In genomic region chr6:44415424-44415823, GRCh38 we compare ENCODE assay signal across 18 cellular contexts. TPM values are rescaled to one million over a fixed set of nuclear protein-coding genes. Genes with fewer than 3 reads are reported as not detected.
DNase-seq lines count a peak whose midpoint lies in the region; ATAC-seq, FAIRE-seq and TF ChIP-seq lines count a peak whose summit lies in the region.
"Had no signal": no experiment of that assay in that cellular context is flagged by ENCODE, and none has a peak within 500 bp of the region (broad histone marks: within the 10 kb centered on the region; RNA-seq: fewer than 3 reads in every experiment).

No MANE protein-coding gene starts in this region.

- H2AK5ac ChIP-seq in neuronal stem cell (ENCODE audit: low read depth, low read length): no peak overlapping the region

- peaks cover 49% of the 10 kb centered on the region for H3K36me3 Mint-ChIP-seq in Calu3 (ENCODE audit: insufficient read depth, unreplicated experiment)
- H3K36me3 Mint-ChIP-seq in endodermal cell (ENCODE audit: low read depth): peaks cover 66% of the 10 kb centered on the region

- H2BK12ac ChIP-seq in neuronal stem cell (ENCODE audit: low read length): no peak overlapping the region

- H3K14ac ChIP-seq in neuronal stem cell (ENCODE audit: low read length): no peak overlapping the region

- TF ChIP-seq CTCF in Calu3 (IDR thresholded peaks at IDR 0.05; ENCODE audit: unreplicated experiment) (no peak), HCT116 (IDR thresholded peaks at IDR 0.05 in 2 of 3, conservative IDR thresholded peaks at IDR 0.05 in 1 of 3; ENCODE audit: borderline replicate concordance in 1 of 3, insufficient read depth in 1 of 3, low read depth in 2 of 3, low read length in 2 of 3) (peak in 2 of 3 experiments; percentile 7 to 18; a peak in 1 of 6 replicates), endodermal cell (conservative IDR thresholded peaks at IDR 0.05) (peak; percentile 48), kidney (IDR thresholded peaks at IDR 0.05; ENCODE audit: borderline replicate concordance, extremely low read depth, insufficient read depth) (no peak)

- WGBS in endodermal cell (ENCODE audit: insufficient coverage in 1 of 2, insufficient read length in 1 of 2), 2 experiments: 83 to 100% methylated on average over 2 of the region's 2 CpGs
- WGBS in neuronal stem cell (ENCODE audit: extremely low coverage in 2 of 2, insufficient read length in 2 of 2, insufficient replicate concordance in 1 of 2), 2 donors: no CpG with 5 or more reads among the region's 2 CpGs

- FAIRE-seq in kidney (lab: Jason Lieb, UNC): no peak
- FAIRE-seq: frontal cortex, GM18507 had no signal

- H3K27ac ChIP-seq in HCT116 (ENCODE audit: low read depth, low read length) (no peak overlapping the region), endodermal cell (ENCODE audit: low read depth, low read length) (no peak overlapping the region), neuronal stem cell (replicated peaks; ENCODE audit: low read length) (no peak overlapping the region), kidney (ENCODE audit: low read depth in 2 of 2, low read length in 2 of 2) (no peak overlapping the region)
- H3K27ac ChIP-seq: neural progenitor cell, right atrium auricular region had no signal

- no peak for TF ChIP-seq POLR2A in HCT116 (IDR thresholded peaks at IDR 0.05; ENCODE audit: borderline replicate concordance, extremely low read depth, insufficient read depth, insufficient read length)

- H2AFZ ChIP-seq in HCT116 (ENCODE audit: low read depth, low read length, poor library complexity, severe bottlenecking): no peak overlapping the region
- H2AFZ ChIP-seq in neuronal stem cell (ENCODE audit: low read length): no peak overlapping the region
- H2AFZ ChIP-seq: neural progenitor cell had no signal

- H2BK15ac ChIP-seq in neuronal stem cell (ENCODE audit: low read length): no peak overlapping the region

- H2BK120ac ChIP-seq in neuronal stem cell (ENCODE audit: low read depth, low read length): no peak overlapping the region

- H3K9me3 Mint-ChIP-seq in Calu3 (ENCODE audit: low read depth, unreplicated experiment) (no peaks in the 10 kb centered on the region), endodermal cell (no peaks in the 10 kb centered on the region)
- H3K9me3 Mint-ChIP-seq: HFFc6, neural progenitor cell had no signal

- TF ChIP-seq RAD21 in HCT116 (IDR thresholded peaks at IDR 0.05; ENCODE audit: low read depth): no peak

- no peak overlapping the region for H3K4me3 ChIP-seq in HCT116 (replicated peaks in 1 of 2; ENCODE audit: low read depth in 1 of 2, low read length in 2 of 2)
- H3K4me3 ChIP-seq in endodermal cell (ENCODE audit: low read length): no peak overlapping the region
- no peak overlapping the region for H3K4me3 ChIP-seq in neuronal stem cell (ENCODE audit: low read length in 2 of 2)
- H3K4me3 ChIP-seq in kidney (ENCODE audit: low read length in 2 of 2): no peak overlapping the region
- H3K4me3 ChIP-seq: neural progenitor cell, right atrium auricular region had no signal

- H3K36me3 ChIP-seq in HCT116 (ENCODE audit: control insufficient read depth in 1 of 2, insufficient read depth in 2 of 2, low read length in 2 of 2) (peaks cover 8 to 24% of the 10 kb centered on the region in 2 experiments; a peak in 3 of 4 replicates), endodermal cell (ENCODE audit: control insufficient read depth, insufficient read depth, low read length) (peaks cover 72% of the 10 kb centered on the region), neuronal stem cell (replicated peaks in 1 of 2; ENCODE audit: control insufficient read depth in 2 of 2, insufficient read depth in 2 of 2, low read length in 2 of 2) (peaks cover 23 to 88% of the 10 kb centered on the region in 2 donors), kidney (ENCODE audit: control insufficient read depth in 1 of 2, insufficient read depth in 2 of 2, low read length in 2 of 2) (peaks cover 18 to 34% of the 10 kb centered on the region in 2 donors)

- intact Hi-C loops in Calu3 (cut with micrococcal nuclease; ENCODE audit: unreplicated experiment) (no loop called here), HCT116 (cut with micrococcal nuclease) (no loop called here), kidney (cut with DNase I) (no loop called here), posterior vena cava (cut with DNase I) (no loop called here)

- POLR2A ChIA-PET in HCT116 (lab: Charles Lee): no interaction called here

- RAD21 ChIA-PET in HCT116 (lab: Charles Lee; ENCODE audit: low non-redundant PET in 1 of 2, low total read pairs in 2 of 2, uncharacterized antibody in 2 of 2, unreplicated experiment in 2 of 2): no interaction called here

- H3K18ac ChIP-seq in neuronal stem cell (ENCODE audit: low read length): no peak overlapping the region

- H3K79me2 ChIP-seq in HCT116 (ENCODE audit: insufficient read depth, low read length): peaks cover 72% of the 10 kb centered on the region

- H3K27ac Mint-ChIP-seq in Calu3 (ENCODE audit: unreplicated experiment) (peak overlapping the region; percentile 35), endodermal cell (no peak overlapping the region)
- H3K27ac Mint-ChIP-seq: activated CD4-positive, alpha-beta memory T cell treated with anti-CD3 and anti-CD28 coated beads, Interleukin-2, amount 10 ng/mL, durations not matched to agents 7 days and 5 days; HFFc6; neural progenitor cell had no signal

- H3K27me3 ChIP-seq in HCT116 (ENCODE audit: insufficient read depth, low read length) (no peaks in the 10 kb centered on the region), endodermal cell (ENCODE audit: control insufficient read depth, insufficient read depth, low read length, poor library complexity, severe bottlenecking) (no peaks in the 10 kb centered on the region), neuronal stem cell (ENCODE audit: control insufficient read depth in 3 of 3, insufficient read depth in 3 of 3, low read depth in 1 of 3, low read length in 3 of 3) (no peaks in the 10 kb centered on the region)
- H3K27me3 ChIP-seq: neural progenitor cell, right atrium auricular region had no signal

- H3K27me3 Mint-ChIP-seq in Calu3 (ENCODE audit: unreplicated experiment) (no peaks in the 10 kb centered on the region), endodermal cell (ENCODE audit: insufficient read depth) (no peaks in the 10 kb centered on the region)
- H3K27me3 Mint-ChIP-seq: activated CD4-positive, alpha-beta memory T cell treated with anti-CD3 and anti-CD28 coated beads, Interleukin-2, amount 10 ng/mL, durations not matched to agents 7 days and 5 days had no signal

- no peak overlapping the region for H3K4ac ChIP-seq in neuronal stem cell (ENCODE audit: low read length)

- H3K9ac ChIP-seq in HCT116 (ENCODE audit: low read length) (no peak overlapping the region), endodermal cell (ENCODE audit: extremely low read depth, low read length, poor library complexity, severe bottlenecking) (no peak overlapping the region), neuronal stem cell (ENCODE audit: low read depth, low read length, poor library complexity) (no peak overlapping the region), kidney (ENCODE audit: low read length in 2 of 2) (no peak overlapping the region)
- H3K9ac ChIP-seq: neural progenitor cell had no signal

- no peak overlapping the region for H4K91ac ChIP-seq in neuronal stem cell (ENCODE audit: low read depth, low read length, poor library complexity)

- peak; percentile 14 for DNase-seq in Calu3
- DNase-seq in HCT116 (ENCODE audit: low read depth, low spot score): no peak
- DNase-seq in endodermal cell: peak; percentile 48
- DNase-seq in neuronal stem cell (ENCODE audit: low spot score): no peak
- DNase-seq in cerebellar nuclear complex (lab: John Stamatoyannopoulos, UW): no peak
- DNase-seq in kidney: no peak
- no peak for DNase-seq in posterior vena cava (ENCODE audit: low spot score)
- no peak for DNase-seq in hippocampal formation (lab: John Stamatoyannopoulos, UW)
- DNase-seq: activated CD4-positive, alpha-beta memory T cell treated with anti-CD3 and anti-CD28 coated beads, Interleukin-2, amount 10 ng/mL, durations not matched to agents 7 days and 5 days; Caco-2; MV-4-11; NCI-H2029 treated with DMSO at 0.1 percent for 48 hours; NCI-H524 treated with DMSO at 0.1 percent for 48 hours had no signal

- peak overlapping the region; percentile 1 for H3K23ac ChIP-seq in neuronal stem cell (ENCODE audit: low read depth, low read length, poor library complexity)

- H3K4me3 Mint-ChIP-seq in Calu3 (ENCODE audit: low read depth, unreplicated experiment) (no peak overlapping the region), endodermal cell (no peak overlapping the region)
- H3K4me3 Mint-ChIP-seq: activated CD4-positive, alpha-beta memory T cell treated with anti-CD3 and anti-CD28 coated beads, Interleukin-2, amount 10 ng/mL, durations not matched to agents 7 days and 5 days; HFFc6; neural progenitor cell had no signal

- no peak overlapping the region for H2BK5ac ChIP-seq in neuronal stem cell (ENCODE audit: low read length)

- H3K4me1 Mint-ChIP-seq in Calu3 (ENCODE audit: low read depth, unreplicated experiment): peaks cover 23% of the 10 kb centered on the region
- no peaks in the 10 kb centered on the region for H3K4me1 Mint-ChIP-seq in endodermal cell
- H3K4me1 Mint-ChIP-seq: neural progenitor cell had no signal

- BruUV-seq in Calu3 (replicated peaks; lab: Mats Ljungman, UMichigan) (no TSS peak), HCT116 (replicated peaks; lab: Mats Ljungman, UMichigan) (no TSS peak)

- no peak overlapping the region for H4K8ac ChIP-seq in neuronal stem cell (ENCODE audit: low read depth, low read length)

- H4K20me1 ChIP-seq in HCT116 (ENCODE audit: insufficient read depth): peaks cover 6% of the 10 kb centered on the region; the same call in 1 of the 2 replicates

- no peak overlapping the region; the same call in 1 of the 2 replicates for H3K4me2 ChIP-seq in HCT116 (ENCODE audit: low read length)
- no peak overlapping the region for H3K4me2 ChIP-seq in neuronal stem cell (ENCODE audit: insufficient read depth, low read length, poor library complexity, severe bottlenecking)
- H3K4me2 ChIP-seq: neural progenitor cell had no signal

- H3K4me1 ChIP-seq in HCT116 (ENCODE audit: control insufficient read depth in 1 of 2, insufficient read depth in 2 of 2, low read length in 2 of 2): peaks cover 2 to 20% of the 10 kb centered on the region in 2 experiments; a peak in 2 of 4 replicates
- no peaks in the 10 kb centered on the region for H3K4me1 ChIP-seq in endodermal cell (ENCODE audit: control insufficient read depth, insufficient read depth, low read length)
- no peaks in the 10 kb centered on the region for H3K4me1 ChIP-seq in neuronal stem cell (ENCODE audit: control insufficient read depth in 2 of 2, insufficient read depth in 1 of 2, low read depth in 1 of 2, low read length in 2 of 2)
- H3K4me1 ChIP-seq in kidney (ENCODE audit: control insufficient read depth in 1 of 2, insufficient read depth in 1 of 2, low read depth in 1 of 2, low read length in 2 of 2): no peaks in the 10 kb centered on the region
- H3K4me1 ChIP-seq: Caco-2, neural progenitor cell had no signal

- CTCF ChIA-PET in Calu3 (lab: Charles Lee): no interaction called here
- CTCF ChIA-PET in HCT116 (lab: Charles Lee): no interaction called here

- peak; percentile 64; the same call in 1 of the 2 replicates for ATAC-seq in HCT116

- no peaks in the 10 kb centered on the region for H3K9me3 ChIP-seq in HCT116 (ENCODE audit: control insufficient read depth in 1 of 2, insufficient read depth in 1 of 2, low read depth in 1 of 2, low read length in 2 of 2)
- H3K9me3 ChIP-seq in endodermal cell (ENCODE audit: control insufficient read depth, low read length): peaks cover 12% of the 10 kb centered on the region
- peaks cover 0 to 20% of the 10 kb centered on the region in 2 donors for H3K9me3 ChIP-seq in neuronal stem cell (replicated peaks in 1 of 2; ENCODE audit: control insufficient read depth in 2 of 2, insufficient read depth in 1 of 2, low read depth in 1 of 2, low read length in 2 of 2)
- H3K9me3 ChIP-seq in kidney (ENCODE audit: control insufficient read depth in 1 of 2, low read length in 2 of 2): no peaks in the 10 kb centered on the region
- H3K9me3 ChIP-seq: Caco-2, right atrium auricular region had no signal

- no peaks in the 10 kb centered on the region for H3K79me1 ChIP-seq in neuronal stem cell (ENCODE audit: low read depth, low read length)

- H3K9me2 ChIP-seq in HCT116 (ENCODE audit: insufficient read depth): no peaks in the 10 kb centered on the region

RNA-seq across cellular contexts. Expression of gene CDC5L, which starts 27.9 kb away (rescaled TPM):
- total RNA-seq in Calu3 (2022) (39.2 and 43.4 TPM in 2 replicates), HCT116 (2021; ENCODE audit: unreplicated experiment) (24.6 TPM), endodermal cell (10 to 100 TPM; 28.9 to 30.5 TPM), kidney (17.6 TPM), posterior vena cava (10 to 100 TPM; 19.1 to 25.1 TPM)
- polyA plus RNA-seq in HCT116 (2012): 7.6 and 11.4 TPM in 2 replicates
- 28.9 TPM for polyA plus RNA-seq in endodermal cell (2013, experiment 1 of 2)
- polyA plus RNA-seq in endodermal cell (2013, experiment 2 of 2): 29.1 TPM
- polyA plus RNA-seq in neuronal stem cell (2013, experiment 1 of 2): 32.0 TPM
- polyA plus RNA-seq in neuronal stem cell (2013, experiment 2 of 2): 33.0 TPM
- polyA plus RNA-seq in kidney (ENCODE audit: insufficient read depth, low read depth, low replicate concordance): 7.6 TPM

Comparison
In these comparisons a context has a peak if more than half of its experiments do, and no peak if none do; other contexts are left out.
1. DNase-seq: peak in Calu3 (single experiment) and endodermal cell (single experiment); none in HCT116 (single experiment), neuronal stem cell (single experiment), cerebellar nuclear complex (0 of 2), kidney (single experiment), posterior vena cava (single experiment) and hippocampal formation (0 of 2).
2. CTCF ChIP-seq: peak in HCT116 (2 of 3) and endodermal cell (single experiment); none in Calu3 (single experiment) and kidney (single experiment).